In the genomic region with DNA sequence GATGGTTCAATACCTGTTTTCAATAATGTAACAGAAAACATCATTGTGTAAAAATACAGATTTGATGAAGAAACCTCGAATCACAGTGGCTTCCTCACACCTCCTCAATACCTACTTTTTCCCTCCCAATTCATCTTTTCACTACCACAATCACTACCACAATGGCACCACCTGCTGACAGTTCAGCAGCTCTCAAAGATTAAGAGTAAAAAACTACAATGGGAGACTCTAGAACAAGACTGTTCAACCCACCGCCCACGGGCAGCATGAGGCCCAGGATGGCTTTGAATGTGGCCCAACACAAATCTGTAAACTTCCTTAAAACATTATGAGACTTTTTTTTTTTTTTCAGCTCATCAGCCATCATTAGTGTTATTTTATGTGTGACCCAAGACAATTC, we compare ENCODE assay signal across 11 cellular contexts.
DNase-seq lines count a peak whose midpoint lies in the region; ATAC-seq and TF ChIP-seq lines count a peak whose summit lies in the region.
"Had no signal": no experiment of that assay in that cellular context is flagged by ENCODE, and none has a peak within 500 bp of the region (broad histone marks: within the 10 kb centered on the region; RNA-seq: fewer than 3 reads in every experiment).

No MANE protein-coding gene starts in this region.

- TF ChIP-seq CTCF in NB4 (IDR thresholded peaks at IDR 0.05; ENCODE audit: low read depth, low read length) = no peak
- peak; percentile 25 for TF ChIP-seq CTCF in fibroblast of mammary gland (conservative IDR thresholded peaks at IDR 0.05; ENCODE audit: control insufficient read depth, insufficient read depth, low read depth, low read length)

- no peak for TF ChIP-seq POLR2A in NB4 (IDR thresholded peaks at IDR 0.05; ENCODE audit: extremely low read depth, insufficient read length)

- no peak for ATAC-seq in GM19455 (IDR thresholded peaks at IDR 0.05; ENCODE audit: unreplicated experiment)
- no peak for ATAC-seq in HG02763 (IDR thresholded peaks at IDR 0.05; ENCODE audit: unreplicated experiment)

- DNase-seq in CD1c-positive myeloid dendritic cell (ENCODE audit: extremely low spot score) (peak; percentile 12), ELR (ENCODE audit: low read depth) (peak; percentile 16), NB4 (ENCODE audit: low read depth) (peak; percentile 17), fibroblast of mammary gland (ENCODE audit: low read depth) (peak; percentile 18), OCI-M2 (lab: John Stamatoyannopoulos, UW; ENCODE audit: unreplicated experiment) (no peak)
- DNase-seq: DMS153, NCI-H524 treated with DMSO at 0.1 percent for 48 hours, sigmoid colon had no signal

- H3K4me3 ChIP-seq in NB4 (ENCODE audit: low read depth, low read length) (no peak overlapping the region), fibroblast of mammary gland (ENCODE audit: control insufficient read depth, low read depth, low read length) (no peak overlapping the region)
- H3K4me3 ChIP-seq: sigmoid colon, vagina had no signal
